Comparison of ENCODE assay signal across 9 cellular contexts in genomic region chr2:11160731-11161455, GRCh38. TPM values are rescaled to one million over a fixed set of nuclear protein-coding genes. Genes with fewer than 3 reads are reported as not detected.
A peak's percentile ranks its signal among the peaks of the same experiment; 100 is the strongest.
DNase-seq lines count a peak whose midpoint lies in the region; ATAC-seq and TF ChIP-seq lines count a peak whose summit lies in the region.
"Had no signal": no experiment of that assay in that cellular context is flagged by ENCODE, and none has a peak within 500 bp of the region (broad histone marks: within the 10 kb centered on the region; RNA-seq: fewer than 3 reads in every experiment).

No MANE protein-coding gene starts in this region.

- peak overlapping the region; percentile 89 for H3K27ac Mint-ChIP-seq in activated CD8-positive, alpha-beta memory T cell treated with anti-CD3 and anti-CD28 coated beads, Interleukin-2, amount 10 ng/mL, durations not matched to agents 7 days and 5 days
- peak overlapping the region; percentile 82 for H3K27ac Mint-ChIP-seq in T-helper 17 cell
- H3K27ac Mint-ChIP-seq in stimulated activated naive B cell treated with anti-CD40 and anti-IgM and Interleukin-4, amounts not matched to agents 10 μg/mL and 1 μg/mL and 100 μg/mL, for 72 hours = peak overlapping the region; percentile 88

- WGBS in stomach, 5 donors = 74 to 86% (median 81%) methylated on average over 15 of the region's 15 CpGs

- no peak for TF ChIP-seq CTCF in stomach (IDR thresholded peaks at IDR 0.05)

- intact Hi-C loops in stomach (cut with DNase I; ENCODE audit: low total_unique reads) = no loop called here

- peak overlapping the region in 1 of 5 donors; percentile 51 for H3K27ac ChIP-seq in stomach

- CTCF ChIA-PET in activated CD8-positive, alpha-beta memory T cell treated with anti-CD3 and anti-CD28 coated beads, Interleukin-2, amount 10 ng/mL, durations not matched to agents 7 days and 5 days (lab: Charles Lee) = interaction anchor here (0.7 to 2.1 kb wide), 3 partner anchors 10 to 183 kb away, joined by 3 to 16 read pairs (median 5); a partner anchor contains a TSS

- no peak for TF ChIP-seq EP300 in stomach (IDR thresholded peaks at IDR 0.05)

- H3K9me3 ChIP-seq in T-helper 17 cell (ENCODE audit: control insufficient read depth, low read length, poor library complexity, severe bottlenecking) (no peaks in the 10 kb centered on the region), stomach (no peaks in the 10 kb centered on the region)

- ATAC-seq in activated CD8-positive, alpha-beta memory T cell treated with anti-CD3 and anti-CD28 coated beads, Interleukin-2, amount 10 ng/mL, durations not matched to agents 7 days and 5 days = peak; percentile 84
- peak; percentile 73 for ATAC-seq in HG02759 (IDR thresholded peaks at IDR 0.05; ENCODE audit: unreplicated experiment)
- ATAC-seq in T-helper 17 cell = peak; percentile 60
- peak; percentile 88 to 93 for ATAC-seq in stimulated activated naive B cell treated with anti-CD40 and anti-IgM and Interleukin-4, amounts not matched to agents 10 μg/mL and 1 μg/mL and 100 μg/mL, for 72 hours (replicated peaks)
- no peak for ATAC-seq in GM19397 (IDR thresholded peaks at IDR 0.05; ENCODE audit: unreplicated experiment)

- H3K4me1 Mint-ChIP-seq in activated CD8-positive, alpha-beta memory T cell treated with anti-CD3 and anti-CD28 coated beads, Interleukin-2, amount 10 ng/mL, durations not matched to agents 7 days and 5 days = peaks cover 16% of the 10 kb centered on the region
- H3K4me1 Mint-ChIP-seq in T-helper 17 cell = peaks cover 21% of the 10 kb centered on the region
- H3K4me1 Mint-ChIP-seq in stimulated activated naive B cell treated with anti-CD40 and anti-IgM and Interleukin-4, amounts not matched to agents 10 μg/mL and 1 μg/mL and 100 μg/mL, for 72 hours = peaks cover 20% of the 10 kb centered on the region in 2 donors

- TF ChIP-seq POLR2A in stomach (IDR thresholded peaks at IDR 0.05) = no peak

- H3K27me3 Mint-ChIP-seq in activated CD8-positive, alpha-beta memory T cell treated with anti-CD3 and anti-CD28 coated beads, Interleukin-2, amount 10 ng/mL, durations not matched to agents 7 days and 5 days = no peaks in the 10 kb centered on the region
- no peaks in the 10 kb centered on the region for H3K27me3 Mint-ChIP-seq in T-helper 17 cell
- H3K27me3 Mint-ChIP-seq in stimulated activated naive B cell treated with anti-CD40 and anti-IgM and Interleukin-4, amounts not matched to agents 10 μg/mL and 1 μg/mL and 100 μg/mL, for 72 hours = no peaks in the 10 kb centered on the region

- peaks cover 0 to 28% (median 17%) of the 10 kb centered on the region in 4 donors for H3K36me3 ChIP-seq in stomach

- peak overlapping the region; percentile 54 for H3K4me3 Mint-ChIP-seq in activated CD8-positive, alpha-beta memory T cell treated with anti-CD3 and anti-CD28 coated beads, Interleukin-2, amount 10 ng/mL, durations not matched to agents 7 days and 5 days
- peak overlapping the region; percentile 25 for H3K4me3 Mint-ChIP-seq in T-helper 17 cell
- peak overlapping the region; percentile 30 to 48 for H3K4me3 Mint-ChIP-seq in stimulated activated naive B cell treated with anti-CD40 and anti-IgM and Interleukin-4, amounts not matched to agents 10 μg/mL and 1 μg/mL and 100 μg/mL, for 72 hours

- DNase-seq in activated CD8-positive, alpha-beta memory T cell treated with anti-CD3 and anti-CD28 coated beads, Interleukin-2, amount 10 ng/mL, durations not matched to agents 7 days and 5 days = no peak
- DNase-seq in activated CD8-positive, alpha-beta memory T cell treated with anti-CD3 and anti-CD28 coated beads, Interleukin-2, amount 50 U/mL, for 48 hours = no peak
- DNase-seq in T-helper 17 cell (no peak), stomach (no peak), NCI-H82 (lab: John Stamatoyannopoulos, UW) (no peak)
- no peak for DNase-seq in stimulated activated naive B cell treated with anti-CD40 and anti-IgM and Interleukin-4, amounts not matched to agents 10 μg/mL and 1 μg/mL and 100 μg/mL, for 72 hours
- DNase-seq: cortex of kidney had no signal

- no peak overlapping the region for H3K4me3 ChIP-seq in stomach

- H3K4me1 ChIP-seq in stomach = peaks cover 9 to 22% (median 15%) of the 10 kb centered on the region in 4 donors

- no peaks in the 10 kb centered on the region for H3K36me3 Mint-ChIP-seq in activated CD8-positive, alpha-beta memory T cell treated with anti-CD3 and anti-CD28 coated beads, Interleukin-2, amount 10 ng/mL, durations not matched to agents 7 days and 5 days
- H3K36me3 Mint-ChIP-seq in T-helper 17 cell (ENCODE audit: low read depth) = no peaks in the 10 kb centered on the region
- H3K36me3 Mint-ChIP-seq in stimulated activated naive B cell treated with anti-CD40 and anti-IgM and Interleukin-4, amounts not matched to agents 10 μg/mL and 1 μg/mL and 100 μg/mL, for 72 hours = peaks cover 5 to 7% of the 10 kb centered on the region in 2 donors

- H3K9me3 Mint-ChIP-seq in activated CD8-positive, alpha-beta memory T cell treated with anti-CD3 and anti-CD28 coated beads, Interleukin-2, amount 10 ng/mL, durations not matched to agents 7 days and 5 days (ENCODE audit: low read depth) = no peaks in the 10 kb centered on the region
- H3K9me3 Mint-ChIP-seq in stimulated activated naive B cell treated with anti-CD40 and anti-IgM and Interleukin-4, amounts not matched to agents 10 μg/mL and 1 μg/mL and 100 μg/mL, for 72 hours = no peaks in the 10 kb centered on the region

- H3K27me3 ChIP-seq in stomach = no peaks in the 10 kb centered on the region

RNA-seq across cellular contexts. Expression of gene SLC66A3, which starts 5.6 kb away (rescaled TPM):
- total RNA-seq in activated CD8-positive, alpha-beta memory T cell treated with anti-CD3 and anti-CD28 coated beads, Interleukin-2, amount 10 ng/mL, durations not matched to agents 7 days and 5 days = 10 to 100 TPM in 1 of 2 experiments, 1 to 10 TPM in 1; 9.9 to 15.9 TPM
- total RNA-seq in T-helper 17 cell = 10 to 100 TPM; 18.8 to 20.8 TPM
- 10 to 100 TPM in 4 of 5 donors, not detected in 1; 22.9 to 55.1 (median 32.3) TPM for total RNA-seq in stomach
- 10 to 100 TPM; 12.1 to 18.5 (median 14.7) TPM for polyA plus RNA-seq in stomach
